8 cellular contexts compared by ENCODE assay signal in genomic region chr1:6347641-6348487, GRCh38. TPM values are rescaled to one million over a fixed set of nuclear protein-coding genes. Genes with fewer than 3 reads are reported as not detected.
DNase-seq lines count a peak whose midpoint lies in the region; ATAC-seq, FAIRE-seq and TF ChIP-seq lines count a peak whose summit lies in the region.

No MANE protein-coding gene starts in this region.

- ATAC-seq in HG02642 (IDR thresholded peaks at IDR 0.05; ENCODE audit: poor library complexity, unreplicated experiment), result no peak

- no peak overlapping the region for H3K23ac ChIP-seq in mesendoderm (ENCODE audit: low read length)

- peaks cover 15% of the 10 kb centered on the region for H3K79me1 ChIP-seq in mesendoderm (ENCODE audit: low read length)

- peak overlapping the region; percentile 57 for H3K56ac ChIP-seq in mesendoderm (ENCODE audit: low read length)

- TF ChIP-seq CTCF in C4-2B (conservative IDR thresholded peaks at IDR 0.05) (peak; percentile 90), HFF-Myc (IDR thresholded peaks at IDR 0.05; ENCODE audit: low read depth, low read length, missing control alignments) (peak; percentile 81), WI38 (IDR thresholded peaks at IDR 0.05; ENCODE audit: low read depth, low read length) (peak; percentile 60), bronchial epithelial cell (IDR thresholded peaks at IDR 0.05; ENCODE audit: insufficient read depth, low read length, severe bottlenecking) (peak; percentile 90)

- no peak overlapping the region for H2BK15ac ChIP-seq in mesendoderm (replicated peaks; ENCODE audit: low read depth)

- H4K5ac ChIP-seq in mesendoderm (ENCODE audit: low read length), result no peak overlapping the region

- no CpG with 5 or more reads among the region's 15 CpGs for WGBS in mesendoderm (ENCODE audit: extremely low coverage, insufficient coverage, low lambda C conversion rate)

- H3K36me3 ChIP-seq in bronchial epithelial cell (ENCODE audit: control insufficient read depth, insufficient read depth, low read length), result peaks cover 5% of the 10 kb centered on the region
- H3K36me3 ChIP-seq in mesendoderm (ENCODE audit: control insufficient read depth, insufficient read depth, low read length), result no peaks in the 10 kb centered on the region

- no peak overlapping the region for H3K27ac ChIP-seq in C4-2B
- no peak overlapping the region for H3K27ac ChIP-seq in mesendoderm (ENCODE audit: low read depth, low read length)

- H3K79me2 ChIP-seq in mesendoderm (ENCODE audit: control insufficient read depth, insufficient read depth, low read length), result peaks cover 6% of the 10 kb centered on the region

- H3K9ac ChIP-seq in mesendoderm (ENCODE audit: low read length), result peak overlapping the region; percentile 40

- H3K4me3 ChIP-seq in HFF-Myc (replicated peaks; ENCODE audit: low read depth, low read length) (no peak overlapping the region), WI38 (ENCODE audit: low read depth, low read length) (no peak overlapping the region), bronchial epithelial cell (ENCODE audit: low read depth, low read length) (no peak overlapping the region), mesendoderm (ENCODE audit: low read length) (no peak overlapping the region)

- H3K27me3 ChIP-seq in bronchial epithelial cell (ENCODE audit: control insufficient read depth, insufficient read depth, low read length), result no peaks in the 10 kb centered on the region
- no peaks in the 10 kb centered on the region for H3K27me3 ChIP-seq in mesendoderm (ENCODE audit: insufficient read depth, low read length, poor library complexity)

- H3K4me1 ChIP-seq in mesendoderm (ENCODE audit: control insufficient read depth, low read depth, low read length), result peaks cover 2% of the 10 kb centered on the region

- H2BK120ac ChIP-seq in mesendoderm (ENCODE audit: low read depth, low read length), result no peak overlapping the region

- FAIRE-seq in bronchial epithelial cell (lab: Jason Lieb, UNC), result peak; percentile 62

- no peak overlapping the region for H3K4me2 ChIP-seq in mesendoderm (ENCODE audit: low read length)

- no peak overlapping the region for H2BK5ac ChIP-seq in mesendoderm (ENCODE audit: low read length)

- H2AK5ac ChIP-seq in mesendoderm (ENCODE audit: low read length), result peak overlapping the region; percentile 22

- no peak overlapping the region for H4K8ac ChIP-seq in mesendoderm (ENCODE audit: low read depth, low read length)

- no peak overlapping the region for H3K18ac ChIP-seq in mesendoderm (ENCODE audit: low read length)

- DNase-seq in HFF-Myc (ENCODE audit: extremely low read depth, low read depth) (no peak), bronchial epithelial cell (ENCODE audit: low read depth) (no peak), mesendoderm (peak; percentile 58), H4 (ENCODE audit: low spot score) (no peak)
- DNase-seq in stimulated activated naive CD4-positive, alpha-beta T cell treated with Interleukin-2 at 50 U/mL for 16 hours (lab: John Stamatoyannopoulos, UW), result peak; percentile 51

- no peak overlapping the region for H3K4ac ChIP-seq in mesendoderm (ENCODE audit: low read depth, low read length)

RNA-seq across cellular contexts. Expression of gene ACOT7, which starts 45.7 kb away (rescaled TPM):
- 88.1 and 89.8 TPM in 2 replicates for total RNA-seq in bronchial epithelial cell
- polyA plus RNA-seq in mesendoderm (2013, experiment 1 of 2), result 101 TPM
- polyA plus RNA-seq in mesendoderm (2013, experiment 2 of 2), result 108 TPM
- 50.6 and 56.0 TPM in 2 replicates for total RNA-seq in H4 (2014; rRNA removed; shearing (Covaris generic))

Comparison
In these comparisons a context has a peak if more than half of its experiments do, and no peak if none do; other contexts are left out.
1. DNase-seq: peak in mesendoderm (single experiment) and stimulated activated naive CD4-positive, alpha-beta T cell treated with Interleukin-2 at 50 U/mL for 16 hours (single experiment); none in HFF-Myc (single experiment), bronchial epithelial cell (single experiment) and H4 (single experiment).
2. Peak in every context shown above with its lines, with median percentiles within 50 percentile points of each other: CTCF ChIP-seq.